ENCODE assay signal across 12 cellular contexts in the genomic region with DNA sequence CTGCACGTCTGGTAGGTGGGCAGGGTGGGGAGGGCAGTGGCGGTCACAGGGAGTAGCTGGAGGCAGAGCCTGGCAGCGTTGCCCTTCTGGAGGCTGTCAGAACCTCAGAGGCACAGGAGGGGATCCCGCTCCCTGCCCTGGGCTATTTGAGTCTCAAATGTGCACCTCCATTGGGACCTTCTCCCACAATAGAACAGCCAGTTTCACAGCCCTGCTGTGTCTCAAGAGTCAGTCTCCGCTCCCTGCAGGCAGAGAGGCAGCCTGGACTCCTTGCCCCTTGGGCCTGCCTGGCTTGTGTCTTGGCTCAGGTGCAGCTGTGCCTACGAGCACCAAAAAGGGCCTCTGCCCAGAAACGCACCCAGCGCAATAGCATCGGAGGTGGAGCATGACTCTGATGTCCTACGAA. TPM values are rescaled to one million over a fixed set of nuclear protein-coding genes. Genes with fewer than 3 reads are reported as not detected.
DNase-seq lines count a peak whose midpoint lies in the region; ATAC-seq, FAIRE-seq and TF ChIP-seq lines count a peak whose summit lies in the region.
"Had no signal": no experiment of that assay in that cellular context is flagged by ENCODE, and none has a peak within 500 bp of the region (broad histone marks: within the 10 kb centered on the region; RNA-seq: fewer than 3 reads in every experiment).

No MANE protein-coding gene starts in this region.

- FAIRE-seq in astrocyte (lab: Jason Lieb, UNC), result no peak

- H3K27me3 ChIP-seq in HUES6 (ENCODE audit: control insufficient read depth, insufficient read depth, low read length) (peaks cover 60% of the 10 kb centered on the region), astrocyte (ENCODE audit: insufficient read depth, low read length) (peaks cover 17% of the 10 kb centered on the region), muscle layer of duodenum (ENCODE audit: low read depth, low read length) (peaks cover 12% of the 10 kb centered on the region)

- peaks cover 46% of the 10 kb centered on the region for H3K27me3 Mint-ChIP-seq in astrocyte (ENCODE audit: low read depth, unreplicated experiment)

- H3K9me3 ChIP-seq in HUES6 (ENCODE audit: control insufficient read depth, insufficient read depth, low read depth, low read length) (no peaks in the 10 kb centered on the region), astrocyte (ENCODE audit: insufficient read depth, low read depth, low read length) (no peaks in the 10 kb centered on the region), muscle layer of duodenum (ENCODE audit: control insufficient read depth in 1 of 2, low read length in 2 of 2) (no peaks in the 10 kb centered on the region)
- H3K9me3 ChIP-seq: colonic mucosa had no signal

- peaks cover 20% of the 10 kb centered on the region for H3K4me1 ChIP-seq in HUES6 (ENCODE audit: control insufficient read depth, insufficient read depth, low read length)
- no peaks in the 10 kb centered on the region for H3K4me1 ChIP-seq in astrocyte (ENCODE audit: insufficient read depth, low read length)
- peaks cover 0 to 31% of the 10 kb centered on the region in 2 donors for H3K4me1 ChIP-seq in muscle layer of duodenum (ENCODE audit: control insufficient read depth in 1 of 2, insufficient read depth in 2 of 2, low read length in 2 of 2)
- H3K4me1 ChIP-seq: colonic mucosa had no signal

- no peak overlapping the region for H3K27ac Mint-ChIP-seq in astrocyte (ENCODE audit: unreplicated experiment)
- H3K27ac Mint-ChIP-seq: IgD-negative memory B cell had no signal

- H4K20me1 ChIP-seq in astrocyte (ENCODE audit: insufficient read depth, low read length), result peaks cover 16% of the 10 kb centered on the region

- no peaks in the 10 kb centered on the region for H3K4me1 Mint-ChIP-seq in astrocyte (ENCODE audit: low read depth, unreplicated experiment)

- TF ChIP-seq CTCF in astrocyte (IDR thresholded peaks at IDR 0.05; ENCODE audit: insufficient read depth, low read depth, low read length), result no peak

- H3K79me2 ChIP-seq in astrocyte (ENCODE audit: insufficient read depth, low read length), result no peaks in the 10 kb centered on the region

- no peak overlapping the region for H3K27ac ChIP-seq in HUES6 (ENCODE audit: low read depth, low read length)
- H3K27ac ChIP-seq in astrocyte (ENCODE audit: low read depth, low read length), result no peak overlapping the region
- no peak overlapping the region for H3K27ac ChIP-seq in muscle layer of duodenum (ENCODE audit: low read length)
- H3K27ac ChIP-seq in substantia nigra (ENCODE audit: low read depth, low read length, poor library complexity, severe bottlenecking), result peak overlapping the region; percentile 43
- H3K27ac ChIP-seq: colonic mucosa had no signal

- peak overlapping the region; percentile 84 for H3K4me2 ChIP-seq in astrocyte (ENCODE audit: low read length)

- no peak overlapping the region for H2AFZ ChIP-seq in astrocyte (ENCODE audit: low read depth, low read length)

- H3K9ac ChIP-seq in HUES6 (ENCODE audit: low read length) (no peak overlapping the region), astrocyte (ENCODE audit: low read length) (no peak overlapping the region)

- H3K4me3 Mint-ChIP-seq in astrocyte (ENCODE audit: unreplicated experiment), result peak overlapping the region; percentile 69

- peaks cover 2% of the 10 kb centered on the region for H3K36me3 Mint-ChIP-seq in astrocyte (ENCODE audit: low read depth, unreplicated experiment)

- H3K36me3 ChIP-seq in HUES6 (ENCODE audit: control insufficient read depth, insufficient read depth, low read length) (no peaks in the 10 kb centered on the region), astrocyte (ENCODE audit: insufficient read depth, low read length) (no peaks in the 10 kb centered on the region), muscle layer of duodenum (ENCODE audit: control insufficient read depth in 1 of 2, insufficient read depth in 2 of 2, low read length in 2 of 2) (no peaks in the 10 kb centered on the region)
- H3K36me3 ChIP-seq: colonic mucosa had no signal

- no peaks in the 10 kb centered on the region for H3K9me3 Mint-ChIP-seq in astrocyte (ENCODE audit: unreplicated experiment)

- no peak for DNase-seq in astrocyte (ENCODE audit: low read depth)
- DNase-seq in substantia nigra (lab: John Stamatoyannopoulos, UW), result no peak
- DNase-seq: colonic mucosa, NCI-H2029, RPMI8226 had no signal

- ATAC-seq in GM19463 (IDR thresholded peaks at IDR 0.05; ENCODE audit: unreplicated experiment), result no peak
- ATAC-seq in HG03432 (IDR thresholded peaks at IDR 0.05; ENCODE audit: unreplicated experiment), result no peak
- ATAC-seq in GM18520 (IDR thresholded peaks at IDR 0.05; ENCODE audit: unreplicated experiment), result no peak
- no peak for ATAC-seq in GM18858 (IDR thresholded peaks at IDR 0.05; ENCODE audit: unreplicated experiment)

- H3K4me3 ChIP-seq in HUES6 (ENCODE audit: low read depth, low read length), result peak overlapping the region; percentile 67
- no peak overlapping the region for H3K4me3 ChIP-seq in astrocyte (ENCODE audit: insufficient read depth, low read depth, low read length)
- peak overlapping the region; percentile 11 to 63 for H3K4me3 ChIP-seq in muscle layer of duodenum (ENCODE audit: low read depth in 1 of 2, low read length in 2 of 2)

RNA-seq across cellular contexts. Expression of a gene that starts 57.4 kb away (rescaled TPM):
- total RNA-seq in astrocyte, result 111 and 117 TPM in 2 replicates
